26 cellular contexts compared by ENCODE assay signal in genomic region chr7:36545291-36545690, GRCh38.
"Had no signal": no experiment of that assay in that cellular context is flagged by ENCODE, and none has a peak within 500 bp of the region (broad histone marks: within the 10 kb centered on the region; RNA-seq: fewer than 3 reads in every experiment).

No MANE protein-coding gene starts in this region.

- H3K4me3 ChIP-seq: esophagus squamous epithelium, heart right ventricle, left lung, lung, psoas muscle, smooth muscle cell, tibial nerve had no signal

- H3K27me3 ChIP-seq: esophagus squamous epithelium, heart right ventricle, left lung, tibial nerve had no signal

- H3K4me3 Mint-ChIP-seq: activated CD4-positive, alpha-beta T cell treated with anti-CD3 and anti-CD28 coated beads for 36 hours; activated CD8-positive, alpha-beta memory T cell treated with anti-CD3 and anti-CD28 coated beads, Interleukin-2, amount 10 ng/mL, durations not matched to agents 7 days and 5 days; activated CD8-positive, alpha-beta T cell treated with anti-CD3 and anti-CD28 coated beads, Interleukin-2, amount 10 ng/mL, durations not matched to agents 7 days and 5 days; activated naive CD4-positive, alpha-beta T cell treated with anti-CD3 and anti-CD28 coated beads, Interleukin-2, amount 50 U/mL, for 24 hours; activated naive CD8-positive, alpha-beta T cell treated with anti-CD3 and anti-CD28 coated beads, Interleukin-2, amount 50 U/mL, for 24 hours; stimulated activated memory B cell treated with anti-CD40 and anti-IgM and Interleukin-4, amounts not matched to agents 10 μg/mL and 1 μg/mL and 100 μg/mL, for 72 hours had no signal

- H3K4me1 Mint-ChIP-seq: activated CD4-positive, alpha-beta T cell treated with anti-CD3 and anti-CD28 coated beads for 36 hours; activated CD8-positive, alpha-beta memory T cell treated with anti-CD3 and anti-CD28 coated beads, Interleukin-2, amount 10 ng/mL, durations not matched to agents 7 days and 5 days; activated naive CD4-positive, alpha-beta T cell treated with anti-CD3 and anti-CD28 coated beads, Interleukin-2, amount 50 U/mL, for 24 hours; activated naive CD8-positive, alpha-beta T cell treated with anti-CD3 and anti-CD28 coated beads, Interleukin-2, amount 50 U/mL, for 24 hours; stimulated activated memory B cell treated with anti-CD40 and anti-IgM and Interleukin-4, amounts not matched to agents 10 μg/mL and 1 μg/mL and 100 μg/mL, for 72 hours had no signal

- H3K36me3 Mint-ChIP-seq: stimulated activated memory B cell treated with anti-CD40 and anti-IgM and Interleukin-4, amounts not matched to agents 10 μg/mL and 1 μg/mL and 100 μg/mL, for 72 hours had no signal

- H3K27ac ChIP-seq: epithelial cell of prostate, esophagus squamous epithelium, heart right ventricle, left lung, parathyroid adenoma, psoas muscle, tibial nerve had no signal

- H3K4me1 ChIP-seq: heart right ventricle, left lung, parathyroid adenoma, psoas muscle, tibial nerve had no signal

- H3K9me3 ChIP-seq: esophagus squamous epithelium, heart right ventricle, left lung, psoas muscle, tibial nerve had no signal

- ATAC-seq: activated CD4-positive, alpha-beta T cell treated with anti-CD3 and anti-CD28 coated beads for 36 hours; activated CD8-positive, alpha-beta memory T cell treated with anti-CD3 and anti-CD28 coated beads, Interleukin-2, amount 10 ng/mL, durations not matched to agents 7 days and 5 days; activated CD8-positive, alpha-beta T cell treated with anti-CD3 and anti-CD28 coated beads, Interleukin-2, amount 10 ng/mL, durations not matched to agents 7 days and 5 days; activated naive CD8-positive, alpha-beta T cell treated with anti-CD3 and anti-CD28 coated beads, Interleukin-2, amount 50 U/mL, for 24 hours; heart right ventricle; left lung; psoas muscle; stimulated activated memory B cell treated with anti-CD40 and anti-IgM and Interleukin-4, amounts not matched to agents 10 μg/mL and 1 μg/mL and 100 μg/mL, for 72 hours had no signal

- DNase-seq: activated CD4-positive, alpha-beta T cell treated with anti-CD3 and anti-CD28 coated beads for 36 hours; activated CD4-positive, CD25-positive, alpha-beta regulatory T cell; activated CD8-positive, alpha-beta memory T cell treated with anti-CD3 and anti-CD28 coated beads, Interleukin-2, amount 10 ng/mL, durations not matched to agents 7 days and 5 days; activated CD8-positive, alpha-beta T cell treated with anti-CD3 and anti-CD28 coated beads, Interleukin-2, amount 10 ng/mL, durations not matched to agents 7 days and 5 days; activated naive CD8-positive, alpha-beta T cell treated with anti-CD3 and anti-CD28 coated beads, Interleukin-2, amount 50 U/mL, for 24 hours; activated T-cell treated with anti-CD3 and anti-CD28 coated beads, Interleukin-2, amount 50 U/mL, for 48 hours; amygdala; dermis blood vessel endothelial cell; effector CD8-positive, alpha-beta T cell; esophagus squamous epithelium; foreskin melanocyte; heart right ventricle; left lung; nucleus accumbens; psoas muscle; stimulated activated CD4-positive, alpha-beta T cell treated with anti-CD3 and anti-CD28 coated beads, Interleukin-1b, Interleukin-23, amount 100 ng/mL, for 48 hours; stimulated activated CD4-positive, alpha-beta T cell treated with anti-CD3 and anti-CD28 coated beads, Interleukin-4, amount 100 ng/mL, for 4 hours; stimulated activated CD8-positive, alpha-beta memory T cell treated with anti-CD3 and anti-CD28 coated beads, Interleukin-4, amount 100 ng/mL, for 48 hours had no signal

- H3K36me3 ChIP-seq: esophagus squamous epithelium, tibial nerve had no signal

- H3K27ac Mint-ChIP-seq: activated CD4-positive, alpha-beta T cell treated with anti-CD3 and anti-CD28 coated beads for 36 hours; activated CD8-positive, alpha-beta memory T cell treated with anti-CD3 and anti-CD28 coated beads, Interleukin-2, amount 10 ng/mL, durations not matched to agents 7 days and 5 days; activated CD8-positive, alpha-beta T cell treated with anti-CD3 and anti-CD28 coated beads, Interleukin-2, amount 10 ng/mL, durations not matched to agents 7 days and 5 days; activated naive CD4-positive, alpha-beta T cell treated with anti-CD3 and anti-CD28 coated beads, Interleukin-2, amount 50 U/mL, for 24 hours; activated naive CD8-positive, alpha-beta T cell treated with anti-CD3 and anti-CD28 coated beads, Interleukin-2, amount 50 U/mL, for 24 hours; activated T-helper 2 cell treated with anti-CD3 and anti-CD28 coated beads, Interferon-gamma antibody, Interleukin-2, Interleukin-4, amounts not matched to agents 10 μg/mL and 5 μg/mL and 100 μg/mL, durations not matched to agents 14 hours and 24 hours and 36 hours; stimulated activated memory B cell treated with anti-CD40 and anti-IgM and Interleukin-4, amounts not matched to agents 10 μg/mL and 1 μg/mL and 100 μg/mL, for 72 hours had no signal

- H3K27me3 Mint-ChIP-seq: activated CD4-positive, alpha-beta T cell treated with anti-CD3 and anti-CD28 coated beads for 36 hours; activated CD8-positive, alpha-beta memory T cell treated with anti-CD3 and anti-CD28 coated beads, Interleukin-2, amount 10 ng/mL, durations not matched to agents 7 days and 5 days; activated naive CD4-positive, alpha-beta T cell treated with anti-CD3 and anti-CD28 coated beads, Interleukin-2, amount 50 U/mL, for 24 hours; activated naive CD8-positive, alpha-beta T cell treated with anti-CD3 and anti-CD28 coated beads, Interleukin-2, amount 50 U/mL, for 24 hours; stimulated activated memory B cell treated with anti-CD40 and anti-IgM and Interleukin-4, amounts not matched to agents 10 μg/mL and 1 μg/mL and 100 μg/mL, for 72 hours had no signal

- H3K9me3 Mint-ChIP-seq: activated naive CD4-positive, alpha-beta T cell treated with anti-CD3 and anti-CD28 coated beads, Interleukin-2, amount 50 U/mL, for 24 hours; activated naive CD8-positive, alpha-beta T cell treated with anti-CD3 and anti-CD28 coated beads, Interleukin-2, amount 50 U/mL, for 24 hours; activated T-helper 2 cell treated with anti-CD3 and anti-CD28 coated beads, Interferon-gamma antibody, Interleukin-2, Interleukin-4, amounts not matched to agents 10 μg/mL and 5 μg/mL and 100 μg/mL, durations not matched to agents 14 hours and 24 hours and 36 hours; stimulated activated memory B cell treated with anti-CD40 and anti-IgM and Interleukin-4, amounts not matched to agents 10 μg/mL and 1 μg/mL and 100 μg/mL, for 72 hours had no signal
